In the genomic region with DNA sequence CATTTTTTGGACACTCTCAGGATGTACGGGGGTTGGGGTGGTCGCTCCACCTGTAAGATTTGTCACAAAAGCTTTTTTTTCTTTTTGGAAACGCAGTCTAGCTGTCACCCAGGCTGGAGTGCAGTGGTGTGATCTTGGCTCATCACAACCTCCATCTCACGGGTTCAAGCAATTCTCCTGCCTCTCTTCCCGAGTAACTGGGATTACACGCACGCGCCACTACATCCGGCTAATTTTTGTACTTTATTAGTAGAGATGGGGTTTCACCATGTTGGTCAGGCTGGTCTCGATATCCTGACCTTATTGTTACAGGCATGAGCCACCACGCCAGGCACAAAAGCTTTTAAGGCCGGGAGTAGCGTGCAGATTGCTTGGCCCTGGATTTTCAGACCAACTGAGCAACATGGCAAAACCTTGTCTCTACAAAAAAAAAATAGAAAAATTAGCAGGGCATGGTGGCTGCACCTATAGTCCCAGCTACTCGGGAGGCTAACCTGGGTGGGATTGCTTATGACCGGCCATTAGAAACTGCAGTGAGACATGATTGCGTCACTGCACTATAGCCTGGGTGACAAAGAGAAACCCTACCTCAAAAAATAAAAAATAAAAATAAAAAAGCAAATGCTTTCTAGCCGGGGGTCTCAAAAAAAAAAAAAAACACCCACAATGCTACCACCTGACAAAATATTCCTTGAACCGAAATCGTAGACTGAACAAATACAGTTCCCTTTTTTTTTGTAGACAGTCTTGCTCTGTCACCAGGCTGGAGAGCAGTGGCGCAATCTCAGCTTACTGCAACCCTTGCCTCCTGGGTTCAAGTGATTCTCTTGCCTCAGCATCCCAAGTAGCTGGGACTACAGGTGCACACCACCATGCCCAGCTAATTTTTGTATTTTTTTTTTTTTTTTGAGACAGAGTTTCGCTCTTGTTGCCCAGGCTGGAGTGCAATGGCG, we compare ENCODE assay signal across 28 cellular contexts. TPM values are rescaled to one million over a fixed set of nuclear protein-coding genes. Genes with fewer than 3 reads are reported as not detected.
DNase-seq lines count a peak whose midpoint lies in the region; ATAC-seq, FAIRE-seq and TF ChIP-seq lines count a peak whose summit lies in the region.
"Had no signal": no experiment of that assay in that cellular context is flagged by ENCODE, and none has a peak within 500 bp of the region (broad histone marks: within the 10 kb centered on the region; RNA-seq: fewer than 3 reads in every experiment).

No MANE protein-coding gene starts in this region.

- H3K4ac ChIP-seq in H1 (replicated peaks; ENCODE audit: insufficient read length, low read depth, low read length), result no peak overlapping the region

- no peak overlapping the region for H2AFZ ChIP-seq in H1 (ENCODE audit: low read length)

- no peak for TF ChIP-seq EP300 in H1 (IDR thresholded peaks at IDR 0.05; ENCODE audit: borderline replicate concordance in 1 of 2, low read depth in 2 of 2, low read length in 2 of 2)

- no peak for TF ChIP-seq RAD21 in H1 (IDR thresholded peaks at IDR 0.05 in 1 of 2, conservative IDR thresholded peaks at IDR 0.05 in 1 of 2; ENCODE audit: low read depth in 2 of 2, low read length in 2 of 2)

- H3K79me1 ChIP-seq in H1 (ENCODE audit: low read depth, low read length), result peaks cover 3% of the 10 kb centered on the region

- POLR2A ChIA-PET in H1 (lab: Charles Lee; ENCODE audit: partially characterized antibody), result interaction anchor here (1.0 to 45.3 kb wide), 3 partner anchors 3 to 44 kb away, joined by 3 to 2341 read pairs (median 2341); a partner anchor contains a TSS

- H3K18ac ChIP-seq in H1 (ENCODE audit: extremely low read depth, low read length), result no peak overlapping the region

- WGBS in H1 (ENCODE audit: extremely low coverage in 1 of 2, insufficient coverage in 1 of 2, insufficient read length in 1 of 2, insufficient replicate concordance in 2 of 2, low coverage in 1 of 2, low lambda C conversion rate in 2 of 2, missing lambda C conversion rate in 1 of 2), 2 experiments, result 94% methylated on average over 19 of the region's 22 CpGs; no CpG with 5 or more reads in 1 of the 2 experiments

- no peaks in the 10 kb centered on the region for H3K27me3 ChIP-seq in H1 (replicated peaks in 1 of 4; ENCODE audit: control insufficient read depth in 3 of 4, extremely low read depth in 1 of 4, insufficient read depth in 3 of 4, low read length in 3 of 4)
- no peaks in the 10 kb centered on the region for H3K27me3 ChIP-seq in colonic mucosa
- H3K27me3 ChIP-seq: right atrium auricular region, SJCRH30 had no signal

- H3K36me3 ChIP-seq in H1 (ENCODE audit: control insufficient read depth in 2 of 4, insufficient read depth in 4 of 4, low read length in 3 of 4) (peaks cover 57 to 98% (median 91%) of the 10 kb centered on the region in 4 experiments), colonic mucosa (peaks cover 45% of the 10 kb centered on the region)

- H3K4me2 ChIP-seq in H1 (ENCODE audit: insufficient read depth in 1 of 2, low read depth in 2 of 2, low read length in 2 of 2), result no peak overlapping the region
- H3K4me2 ChIP-seq: KMS-11 had no signal

- no peak overlapping the region for H2AK5ac ChIP-seq in H1 (ENCODE audit: low read depth, low read length)

- no peak overlapping the region for H3K56ac ChIP-seq in H1 (replicated peaks; ENCODE audit: insufficient read length, low read depth, low read length)

- no peak overlapping the region for H2BK12ac ChIP-seq in H1 (ENCODE audit: low read depth, low read length)

- no peaks in the 10 kb centered on the region for H3K23me2 ChIP-seq in H1 (ENCODE audit: low read depth, low read length)

- DNase-seq in activated naive CD4-positive, alpha-beta T cell treated with anti-CD3 and anti-CD28 coated beads, Interleukin-2, amount 50 U/mL, for 72 hours (ENCODE audit: low spot score in 2 of 2), result no peak
- DNase-seq in NOMO-1 treated with DMSO at 0.1 percent for 48 hours (lab: John Stamatoyannopoulos, UW; ENCODE audit: unreplicated experiment) (peak; percentile 26), H1 (ENCODE audit: low read depth in 1 of 2, low spot score in 2 of 2) (no peak), colonic mucosa (no peak), inferior parietal cortex (ENCODE audit: extremely low spot score) (no peak), HUDEP-2 (lab: John Stamatoyannopoulos, UW; ENCODE audit: unreplicated experiment in 76 of 76) (no peak)
- DNase-seq: ACHN; activated CD4-positive, alpha-beta T cell treated with anti-CD3 and anti-CD28 coated beads, Interleukin-2, amount 50 U/mL, for 1 hour; activated gamma-delta T cell; amniotic stem cell; C1 segment of cervical spinal cord; glutamatergic neuron; left colon; naive B cell; NCI-H1092; NCI-H1930; NCI-H226; NCI-H774; PC-3; SJCRH30; WERI-Rb-1 had no signal

- intact Hi-C loops in colonic mucosa (cut with DNase I), result no loop called here

- H3K27ac Mint-ChIP-seq in activated naive CD4-positive, alpha-beta T cell treated with anti-CD3 and anti-CD28 coated beads, Interleukin-2, amount 50 U/mL, for 24 hours, result peak overlapping the region; percentile 30
- H3K27ac Mint-ChIP-seq in activated naive CD4-positive, alpha-beta T cell treated with anti-CD3 and anti-CD28 coated beads, Interleukin-2, amount 50 U/mL, for 72 hours, result peak overlapping the region in 1 of 2 donors; percentile 95
- H3K27ac Mint-ChIP-seq: dendritic cell treated with granulocyte-macrophage colony-stimulating factor and Interleukin-4, amounts not matched to agents 40 ng/mL and 50 ng/mL, for 4 days had no signal

- peaks cover 18% of the 10 kb centered on the region for H3K36me3 Mint-ChIP-seq in activated naive CD4-positive, alpha-beta T cell treated with anti-CD3 and anti-CD28 coated beads, Interleukin-2, amount 50 U/mL, for 24 hours
- peaks cover 0 to 31% of the 10 kb centered on the region in 2 donors for H3K36me3 Mint-ChIP-seq in activated naive CD4-positive, alpha-beta T cell treated with anti-CD3 and anti-CD28 coated beads, Interleukin-2, amount 50 U/mL, for 72 hours

- no peak overlapping the region for H3K23ac ChIP-seq in H1 (ENCODE audit: insufficient read length)

- peaks cover 17% of the 10 kb centered on the region in 2 experiments for H4K20me1 ChIP-seq in H1 (replicated peaks in 1 of 2; ENCODE audit: control insufficient read depth in 1 of 2, insufficient read depth in 2 of 2, low read length in 2 of 2)

- H2BK5ac ChIP-seq in H1 (ENCODE audit: low read depth, low read length), result no peak overlapping the region

- TF ChIP-seq CTCF in H1 (IDR thresholded peaks at IDR 0.05; ENCODE audit: control extremely low read depth in 1 of 3, insufficient read depth in 1 of 3, low read depth in 1 of 3, low read length in 3 of 3), result no peak
- no peak for TF ChIP-seq CTCF in colonic mucosa (IDR thresholded peaks at IDR 0.05)

- no peaks in the 10 kb centered on the region for H3K9me3 Mint-ChIP-seq in activated naive CD4-positive, alpha-beta T cell treated with anti-CD3 and anti-CD28 coated beads, Interleukin-2, amount 50 U/mL, for 24 hours
- H3K9me3 Mint-ChIP-seq in activated naive CD4-positive, alpha-beta T cell treated with anti-CD3 and anti-CD28 coated beads, Interleukin-2, amount 50 U/mL, for 72 hours, result no peaks in the 10 kb centered on the region
- H3K9me3 Mint-ChIP-seq: dendritic cell treated with granulocyte-macrophage colony-stimulating factor and Interleukin-4, amounts not matched to agents 40 ng/mL and 50 ng/mL, for 4 days; naive B cell had no signal

- H3K27me3 Mint-ChIP-seq in activated naive CD4-positive, alpha-beta T cell treated with anti-CD3 and anti-CD28 coated beads, Interleukin-2, amount 50 U/mL, for 24 hours, result no peaks in the 10 kb centered on the region
- H3K27me3 Mint-ChIP-seq: dendritic cell treated with granulocyte-macrophage colony-stimulating factor and Interleukin-4, amounts not matched to agents 40 ng/mL and 50 ng/mL, for 4 days; naive B cell had no signal

- H3K4me1 ChIP-seq in H1 (replicated peaks in 1 of 4; ENCODE audit: control insufficient read depth in 3 of 4, insufficient read depth in 4 of 4, low read length in 3 of 4), result no peaks in the 10 kb centered on the region
- H3K4me1 ChIP-seq in colonic mucosa, result no peaks in the 10 kb centered on the region
- H3K4me1 ChIP-seq: SJCRH30 had no signal

- H3K9me3 ChIP-seq in H1 (ENCODE audit: insufficient read depth in 2 of 2, low read depth in 1 of 2, low read length in 1 of 2) (no peaks in the 10 kb centered on the region), colonic mucosa (no peaks in the 10 kb centered on the region)
- H3K9me3 ChIP-seq: HAP-1, right atrium auricular region, SJCRH30 had no signal

- peaks cover 0 to 87% of the 10 kb centered on the region in 2 experiments; a peak in 2 of 4 replicates for H3K79me2 ChIP-seq in H1 (ENCODE audit: control insufficient read depth in 1 of 2, insufficient read depth in 2 of 2, low read length in 2 of 2)

- no peak overlapping the region for H2BK15ac ChIP-seq in H1 (ENCODE audit: low read length)

- H4K8ac ChIP-seq in H1 (ENCODE audit: extremely low read depth, insufficient read depth, low read length), result no peak overlapping the region

- no peak overlapping the region for H2BK20ac ChIP-seq in H1 (ENCODE audit: low read length)

- no peak overlapping the region for H4K91ac ChIP-seq in H1 (replicated peaks; ENCODE audit: insufficient read length, low read length)

- no peak overlapping the region for H2BK120ac ChIP-seq in H1 (replicated peaks; ENCODE audit: low read depth, low read length)

- no peak overlapping the region for H3K4me3 Mint-ChIP-seq in activated naive CD4-positive, alpha-beta T cell treated with anti-CD3 and anti-CD28 coated beads, Interleukin-2, amount 50 U/mL, for 24 hours
- H3K4me3 Mint-ChIP-seq: dendritic cell treated with granulocyte-macrophage colony-stimulating factor and Interleukin-4, amounts not matched to agents 40 ng/mL and 50 ng/mL, for 4 days had no signal

- peak in 1 of 2 experiments; percentile 7; a peak in 1 of 3 replicates for TF ChIP-seq POLR2A in H1 (IDR thresholded peaks at IDR 0.05; ENCODE audit: control extremely low read depth in 1 of 2, low read depth in 2 of 2, low read length in 2 of 2)

- H3K4me3 ChIP-seq in H1 (ENCODE audit: extremely low read depth in 1 of 4, insufficient read depth in 2 of 4, low read depth in 3 of 4, low read length in 4 of 4), result no peak overlapping the region
- no peak overlapping the region for H3K4me3 ChIP-seq in colonic mucosa
- H3K4me3 ChIP-seq: HAP-1, right atrium auricular region, SJCRH30 had no signal

- H3K27ac ChIP-seq in H1 (ENCODE audit: low read depth, low read length) (no peak overlapping the region), colonic mucosa (no peak overlapping the region)
- H3K27ac ChIP-seq: KMS-11, right atrium auricular region, SJCRH30, WERI-Rb-1 had no signal

- H3K9ac ChIP-seq in H1 (replicated peaks in 1 of 4; ENCODE audit: extremely low read depth in 1 of 4, low read depth in 3 of 4, low read length in 3 of 4) (no peak overlapping the region), colonic mucosa (ENCODE audit: low read depth in 2 of 2, low read length in 2 of 2) (no peak overlapping the region)
- H3K9ac ChIP-seq: KMS-11 had no signal

- no peak for ATAC-seq in activated naive CD4-positive, alpha-beta T cell treated with anti-CD3 and anti-CD28 coated beads, Interleukin-2, amount 50 U/mL, for 72 hours
- no peak for ATAC-seq in HG02623 (IDR thresholded peaks at IDR 0.05; ENCODE audit: unreplicated experiment)
- ATAC-seq: left colon, PC-3 had no signal

- H3K4me1 Mint-ChIP-seq in activated naive CD4-positive, alpha-beta T cell treated with anti-CD3 and anti-CD28 coated beads, Interleukin-2, amount 50 U/mL, for 24 hours, result peaks cover 41% of the 10 kb centered on the region

- CTCF ChIA-PET in H1 (lab: Charles Lee; ENCODE audit: partially characterized antibody), result interaction anchor here (1.6 to 2.2 kb wide), 2 partner anchors 13 kb away, joined by 5 to 8 read pairs; no protein-coding TSS in a partner anchor

- no peak overlapping the region for H3K14ac ChIP-seq in H1 (ENCODE audit: insufficient read length)

- no peak for FAIRE-seq in H1 (lab: Jason Lieb, UNC)
- FAIRE-seq: bronchial epithelial cell had no signal

- H4K5ac ChIP-seq in H1 (ENCODE audit: insufficient read length, low read depth, low read length), result no peak overlapping the region

RNA-seq across cellular contexts. Expression of a gene that starts 15.0 kb away (rescaled TPM):
- 100 to 1,000 TPM; 343 to 380 TPM for total RNA-seq in activated naive CD4-positive, alpha-beta T cell treated with anti-CD3 and anti-CD28 coated beads, Interleukin-2, amount 50 U/mL, for 72 hours
- total RNA-seq in H1 (2021; fragmentation: NEBNext Ultra II Directional; extraction: Animal tissue kit (Norgen Biotek cat#: 25700)), result 219 and 220 TPM in 2 replicates
- polyA plus RNA-seq in H1 (2011; rRNA removed), result 55.2 and 78.0 TPM in 2 replicates
- polyA plus RNA-seq in H1 (2011; cell fraction: cytosol; rRNA removed), result 91.4 TPM
- polyA plus RNA-seq in H1 (2011; cell fraction: nucleus; rRNA removed), result 192 TPM
- 147 to 209 TPM (median 187 TPM) in 4 replicates for polyA plus RNA-seq in H1 (2012, experiment 1 of 2)
- 17.2 TPM for polyA plus RNA-seq in H1 (2012, experiment 2 of 2)
- 189 TPM for polyA plus RNA-seq in H1 (2013, experiment 1 of 2)
- polyA plus RNA-seq in H1 (2013, experiment 2 of 2), result 163 TPM
- polyA minus RNA-seq in H1 (2011; rRNA and poly(A)+ RNA removed), result 106 and 152 TPM in 2 replicates
- 74.5 TPM for polyA minus RNA-seq in H1 (2011; cell fraction: cytosol; rRNA and poly(A)+ RNA removed)
- polyA minus RNA-seq in H1 (2011; cell fraction: nucleus; rRNA and poly(A)+ RNA removed), result 261 TPM
- total RNA-seq in colonic mucosa, result 100 to 1,000 TPM; 228 to 248 TPM

RNA-seq across cellular contexts. Expression of a gene that starts 27.8 kb away (rescaled TPM):
- total RNA-seq in activated naive CD4-positive, alpha-beta T cell treated with anti-CD3 and anti-CD28 coated beads, Interleukin-2, amount 50 U/mL, for 72 hours, result 100 to 1,000 TPM; 111 to 120 TPM
- 164 and 173 TPM in 2 replicates for total RNA-seq in H1 (2021; fragmentation: NEBNext Ultra II Directional; extraction: Animal tissue kit (Norgen Biotek cat#: 25700))
- 702 and 1,070 TPM in 2 replicates for polyA plus RNA-seq in H1 (2011; rRNA removed)
- 631 TPM for polyA plus RNA-seq in H1 (2011; cell fraction: cytosol; rRNA removed)
- 401 TPM for polyA plus RNA-seq in H1 (2011; cell fraction: nucleus; rRNA removed)
- 114 to 387 TPM (median 323 TPM) in 4 replicates for polyA plus RNA-seq in H1 (2012, experiment 1 of 2)
- polyA plus RNA-seq in H1 (2012, experiment 2 of 2), result 427 TPM
- 546 TPM for polyA plus RNA-seq in H1 (2013, experiment 1 of 2)
- 515 TPM for polyA plus RNA-seq in H1 (2013, experiment 2 of 2)
- 15.1 and 25.8 TPM in 2 replicates for polyA minus RNA-seq in H1 (2011; rRNA and poly(A)+ RNA removed)
- 45.5 TPM for polyA minus RNA-seq in H1 (2011; cell fraction: cytosol; rRNA and poly(A)+ RNA removed)
- 46.2 TPM for polyA minus RNA-seq in H1 (2011; cell fraction: nucleus; rRNA and poly(A)+ RNA removed)
- total RNA-seq in colonic mucosa, result 100 to 1,000 TPM; 189 to 268 TPM

RNA-seq across cellular contexts. Expression of a gene that starts 27.9 kb away (rescaled TPM):
- 10 to 100 TPM; 48.5 to 50.1 TPM for total RNA-seq in activated naive CD4-positive, alpha-beta T cell treated with anti-CD3 and anti-CD28 coated beads, Interleukin-2, amount 50 U/mL, for 72 hours
- 25.1 and 26.1 TPM in 2 replicates for total RNA-seq in H1 (2021; fragmentation: NEBNext Ultra II Directional; extraction: Animal tissue kit (Norgen Biotek cat#: 25700))
- 35.4 and 38.8 TPM in 2 replicates for polyA plus RNA-seq in H1 (2011; rRNA removed)
- polyA plus RNA-seq in H1 (2011; cell fraction: cytosol; rRNA removed), result 34.4 TPM
- polyA plus RNA-seq in H1 (2011; cell fraction: nucleus; rRNA removed), result 37.7 TPM
- polyA plus RNA-seq in H1 (2012, experiment 1 of 2), result 21.4 to 26.7 TPM (median 23.6 TPM) in 4 replicates
- 20.6 TPM for polyA plus RNA-seq in H1 (2012, experiment 2 of 2)
- polyA plus RNA-seq in H1 (2013, experiment 1 of 2), result 13.6 TPM
- polyA plus RNA-seq in H1 (2013, experiment 2 of 2), result 12.2 TPM
- 27.2 and 28.3 TPM in 2 replicates for polyA minus RNA-seq in H1 (2011; rRNA and poly(A)+ RNA removed)
- 11.1 TPM for polyA minus RNA-seq in H1 (2011; cell fraction: cytosol; rRNA and poly(A)+ RNA removed)
- 10.5 TPM for polyA minus RNA-seq in H1 (2011; cell fraction: nucleus; rRNA and poly(A)+ RNA removed)
- total RNA-seq in colonic mucosa, result 10 to 100 TPM; 42.0 to 45.1 TPM

RNA-seq across cellular contexts. Expression of a gene that starts 44.8 kb away (rescaled TPM):
- 10 to 100 TPM; 58.5 to 71.4 TPM for total RNA-seq in activated naive CD4-positive, alpha-beta T cell treated with anti-CD3 and anti-CD28 coated beads, Interleukin-2, amount 50 U/mL, for 72 hours
- total RNA-seq in H1 (2021; fragmentation: NEBNext Ultra II Directional; extraction: Animal tissue kit (Norgen Biotek cat#: 25700)), result 70.1 and 70.3 TPM in 2 replicates
- 25.6 and 39.9 TPM in 2 replicates for polyA plus RNA-seq in H1 (2011; rRNA removed)
- polyA plus RNA-seq in H1 (2011; cell fraction: cytosol; rRNA removed), result 38.5 TPM
- polyA plus RNA-seq in H1 (2011; cell fraction: nucleus; rRNA removed), result 80.9 TPM
- polyA plus RNA-seq in H1 (2012, experiment 1 of 2), result 36.4 to 52.6 TPM (median 38.6 TPM) in 4 replicates
- polyA plus RNA-seq in H1 (2012, experiment 2 of 2), result 11.6 TPM
- 38.4 TPM for polyA plus RNA-seq in H1 (2013, experiment 1 of 2)
- polyA plus RNA-seq in H1 (2013, experiment 2 of 2), result 38.0 TPM
- 67.2 and 70.5 TPM in 2 replicates for polyA minus RNA-seq in H1 (2011; rRNA and poly(A)+ RNA removed)
- 45.4 TPM for polyA minus RNA-seq in H1 (2011; cell fraction: cytosol; rRNA and poly(A)+ RNA removed)
- 86.3 TPM for polyA minus RNA-seq in H1 (2011; cell fraction: nucleus; rRNA and poly(A)+ RNA removed)
- 10 to 100 TPM; 25.5 to 27.0 TPM for total RNA-seq in colonic mucosa
